ENCODE assay signal across 1 cellular context in the genomic region with DNA sequence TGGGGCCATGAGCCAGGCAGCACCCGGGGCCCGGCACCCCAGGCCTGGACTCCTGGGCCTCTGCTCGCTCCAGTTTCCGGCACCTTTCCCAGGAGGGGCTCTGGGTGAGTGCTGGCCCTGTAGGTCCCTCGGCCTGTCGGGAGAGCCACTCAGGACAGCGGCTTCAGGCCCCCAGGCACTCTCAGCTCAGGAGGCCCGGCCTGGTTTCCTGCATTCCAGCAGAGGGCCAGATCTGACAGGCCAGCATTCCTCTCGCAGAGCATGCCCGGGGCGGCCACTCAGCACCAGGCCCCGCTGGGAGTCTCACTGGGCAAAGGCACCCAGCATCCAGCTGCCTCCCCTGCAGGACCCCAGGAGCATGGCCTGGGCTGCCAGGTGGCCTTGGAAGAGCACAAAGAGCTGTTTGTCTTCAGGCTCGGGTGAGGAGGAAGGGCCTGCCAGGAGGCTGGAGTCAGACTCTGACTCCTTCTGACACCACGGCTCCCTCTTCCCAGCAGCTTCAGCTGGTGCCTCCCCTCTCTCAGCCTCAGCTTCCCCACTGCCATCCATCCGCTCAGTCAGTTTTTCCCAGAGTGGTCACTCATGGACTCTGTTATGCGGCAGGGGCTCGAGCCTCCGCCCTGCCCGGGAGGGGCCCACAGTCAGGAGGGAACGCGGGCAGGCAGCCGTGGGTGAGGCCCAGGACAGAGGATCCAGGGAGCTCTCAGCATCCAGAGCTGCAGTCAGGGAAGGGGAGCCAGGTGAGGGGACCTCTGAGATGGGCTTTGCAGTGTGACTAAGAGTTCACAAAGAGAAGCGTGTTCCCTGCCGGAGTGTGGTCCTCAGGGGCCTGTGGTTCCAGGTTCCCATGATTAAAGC.
TF ChIP-seq lines count a peak whose summit lies in the region.

No MANE protein-coding gene starts in this region.

TF ChIP-seq in H1, 55 proteins besides CTCF, POLR2A, EP300 and RAD21 (continued from another document):
- TF ChIP-seq TEAD4 (IDR thresholded peaks at IDR 0.05; ENCODE audit: low read depth, low read length) (peak; percentile 68), POLR2AphosphoS5 (IDR thresholded peaks at IDR 0.05; ENCODE audit: low read depth, low read length) (no peak)
